In the genomic region with DNA sequence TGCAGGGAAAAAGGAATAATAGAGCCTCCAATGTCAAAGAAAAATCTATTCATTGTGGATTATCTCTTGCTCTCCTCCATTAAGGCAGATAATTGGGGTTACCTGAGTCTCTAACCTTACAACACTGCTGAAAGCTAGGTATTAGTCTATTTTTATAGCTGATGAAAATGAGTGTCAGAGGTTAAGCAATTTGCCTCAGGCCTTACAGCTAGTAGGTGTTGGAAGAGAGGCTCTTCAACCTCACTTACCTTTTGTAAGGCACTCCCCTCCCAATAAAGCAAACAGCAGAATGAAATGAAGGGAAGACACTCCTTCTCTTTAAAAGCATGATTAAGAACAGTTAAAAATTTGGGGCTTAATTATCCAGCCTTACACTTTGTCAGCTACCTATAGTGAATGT, we compare ENCODE assay signal across 17 cellular contexts. TPM values are rescaled to one million over a fixed set of nuclear protein-coding genes. Genes with fewer than 3 reads are reported as not detected.
DNase-seq lines count a peak whose midpoint lies in the region; TF ChIP-seq lines count a peak whose summit lies in the region.
"Had no signal": no experiment of that assay in that cellular context is flagged by ENCODE, and none has a peak within 500 bp of the region (broad histone marks: within the 10 kb centered on the region; RNA-seq: fewer than 3 reads in every experiment).

No MANE protein-coding gene starts in this region.

- BruUV-seq in mammary epithelial cell (replicated peaks; lab: Mats Ljungman, UMichigan): no TSS peak

- H3K4me2 ChIP-seq in mammary epithelial cell (ENCODE audit: insufficient read depth, low read depth, low read length): peak overlapping the region; percentile 9
- H3K4me2 ChIP-seq in trophoblast cell (ENCODE audit: low read length): no peak overlapping the region
- H3K4me2 ChIP-seq: BLaER1, GM23338 had no signal

- H3K36me3 ChIP-seq in mammary epithelial cell (ENCODE audit: insufficient read depth, low read length) (no peaks in the 10 kb centered on the region), esophagus muscularis mucosa (no peaks in the 10 kb centered on the region), trophoblast cell (ENCODE audit: control insufficient read depth in 1 of 2, insufficient read depth in 2 of 2, low read length in 2 of 2) (no peaks in the 10 kb centered on the region), stomach (no peaks in the 10 kb centered on the region)
- H3K36me3 ChIP-seq: BLaER1 had no signal

- H3K4ac ChIP-seq in trophoblast cell (ENCODE audit: low read depth, low read length): no peak overlapping the region

- no peak overlapping the region for H4K8ac ChIP-seq in trophoblast cell (ENCODE audit: low read depth, low read length)

- H2BK12ac ChIP-seq in trophoblast cell (ENCODE audit: low read length): no peak overlapping the region

- H3K79me1 ChIP-seq in trophoblast cell (ENCODE audit: low read length): no peaks in the 10 kb centered on the region

- H2BK120ac ChIP-seq in trophoblast cell (ENCODE audit: insufficient read depth, low read length, poor library complexity): no peak overlapping the region

- no peak overlapping the region for H3K23ac ChIP-seq in trophoblast cell (ENCODE audit: low read length)

- H4K12ac ChIP-seq in trophoblast cell (ENCODE audit: low read depth, low read length): no peak overlapping the region

- H3K9ac ChIP-seq in mammary epithelial cell (ENCODE audit: insufficient read depth, low read length): no peak overlapping the region
- H3K9ac ChIP-seq in trophoblast cell (ENCODE audit: low read length): no peak overlapping the region
- H3K9ac ChIP-seq: BLaER1 had no signal

- no peaks in the 10 kb centered on the region for H3K27me3 ChIP-seq in mammary epithelial cell (ENCODE audit: insufficient read depth, low read length)
- H3K27me3 ChIP-seq in esophagus muscularis mucosa: no peaks in the 10 kb centered on the region
- H3K27me3 ChIP-seq in trophoblast cell (ENCODE audit: insufficient read depth, low read length): no peaks in the 10 kb centered on the region
- H3K27me3 ChIP-seq in stomach: no peaks in the 10 kb centered on the region
- H3K27me3 ChIP-seq: BLaER1 had no signal

- H3K79me2 ChIP-seq in mammary epithelial cell (ENCODE audit: insufficient read depth, low read length) (no peaks in the 10 kb centered on the region), trophoblast cell (ENCODE audit: control insufficient read depth, insufficient read depth, low read length, poor library complexity) (no peaks in the 10 kb centered on the region)

- DNase-seq in NCI-H1417 (lab: John Stamatoyannopoulos, UW) (peak in 2 of 3 experiments; percentile 32 to 69), NCI-H1417 treated with DMSO at 0.1 percent for 48 hours (lab: John Stamatoyannopoulos, UW) (no peak), NCI-H69 (lab: John Stamatoyannopoulos, UW) (peak; percentile 79), mammary epithelial cell (peak; percentile 19), esophagus muscularis mucosa (ENCODE audit: extremely low spot score) (no peak), trophoblast cell (no peak), LoVo (ENCODE audit: low spot score) (no peak), stomach (no peak)
- DNase-seq: AML-193; Caco-2; CD8-positive, alpha-beta memory T cell; DND-41; GDM1; H7 had no signal

- no peaks in the 10 kb centered on the region for H4K20me1 ChIP-seq in mammary epithelial cell (ENCODE audit: insufficient read depth, low read length)
- H4K20me1 ChIP-seq: BLaER1 had no signal

- dilution Hi-C loops in mammary epithelial cell (cut with HindIII; ENCODE audit: low sequenced_read_pairs): no loop called here

- in situ Hi-C loops in mammary epithelial cell (cut with MboI; ENCODE audit: low sequenced_read_pairs in 2 of 2): no loop called here

- H3K4me1 ChIP-seq in mammary epithelial cell (ENCODE audit: insufficient read depth, low read length) (peaks cover 34% of the 10 kb centered on the region), esophagus muscularis mucosa (peaks cover 21 to 87% (median 84%) of the 10 kb centered on the region in 4 donors), trophoblast cell (ENCODE audit: control insufficient read depth in 1 of 2, insufficient read depth in 2 of 2, low read length in 2 of 2) (peaks cover 0 to 3% of the 10 kb centered on the region in 2 experiments), stomach (peaks cover 0 to 46% (median 10%) of the 10 kb centered on the region in 4 donors)
- H3K4me1 ChIP-seq: BLaER1, Caco-2 had no signal

- no peak overlapping the region for H2AK5ac ChIP-seq in trophoblast cell (ENCODE audit: low read length)

- no peak overlapping the region for H2BK5ac ChIP-seq in trophoblast cell (ENCODE audit: low read depth, low read length, poor library complexity)

- no peak overlapping the region for H4K91ac ChIP-seq in trophoblast cell (ENCODE audit: low read depth, low read length)

- TF ChIP-seq CTCF in mammary epithelial cell (conservative IDR thresholded peaks at IDR 0.05 in 1 of 2, IDR thresholded peaks at IDR 0.05 in 1 of 2; ENCODE audit: extremely low read depth in 1 of 2, insufficient read depth in 1 of 2, low read depth in 1 of 2, low read length in 2 of 2): no peak
- TF ChIP-seq CTCF in esophagus muscularis mucosa (IDR thresholded peaks at IDR 0.05): no peak
- TF ChIP-seq CTCF in stomach (IDR thresholded peaks at IDR 0.05): no peak

- H3K4me3 ChIP-seq in mammary epithelial cell (replicated peaks in 1 of 3; ENCODE audit: insufficient read depth in 1 of 3, low read depth in 2 of 3, low read length in 3 of 3): no peak overlapping the region
- no peak overlapping the region for H3K4me3 ChIP-seq in esophagus muscularis mucosa
- H3K4me3 ChIP-seq in trophoblast cell (ENCODE audit: low read depth, low read length): no peak overlapping the region
- H3K4me3 ChIP-seq in stomach: no peak overlapping the region
- H3K4me3 ChIP-seq: BLaER1, GM23338 had no signal

- H3K27ac ChIP-seq in mammary epithelial cell (ENCODE audit: insufficient read depth, low read depth, low read length) (no peak overlapping the region), esophagus muscularis mucosa (replicated peaks in 1 of 4) (peak overlapping the region; percentile 34 to 79 (median 58)), trophoblast cell (ENCODE audit: low read depth, low read length) (no peak overlapping the region), stomach (no peak overlapping the region)
- H3K27ac ChIP-seq: 22Rv1, BLaER1 had no signal

- intact Hi-C loops in mammary epithelial cell (cut with micrococcal nuclease) (no loop called here), esophagus muscularis mucosa (cut with DNase I) (loop anchor here (5.0 kb wide), 2 partner anchors 39 to 46 kb away; a partner anchor contains a TSS), stomach (cut with DNase I; ENCODE audit: low total_unique reads) (no loop called here)

- TF ChIP-seq EP300 in esophagus muscularis mucosa (IDR thresholded peaks at IDR 0.05) (no peak), stomach (IDR thresholded peaks at IDR 0.05) (no peak)

- no peak overlapping the region for H3K14ac ChIP-seq in trophoblast cell (ENCODE audit: low read length)

- TF ChIP-seq POLR2A in esophagus muscularis mucosa (IDR thresholded peaks at IDR 0.05; ENCODE audit: low read depth) (no peak), stomach (IDR thresholded peaks at IDR 0.05) (no peak)

- CTCF ChIA-PET in mammary epithelial cell (lab: Charles Lee; ENCODE audit: low non-redundant PET): no interaction called here

- H2AFZ ChIP-seq in mammary epithelial cell (ENCODE audit: low read depth, low read length): no peak overlapping the region
- H2AFZ ChIP-seq in trophoblast cell (ENCODE audit: insufficient read depth, low read length, poor library complexity): no peak overlapping the region
- H2AFZ ChIP-seq: GM23338 had no signal

- H3K9me3 ChIP-seq in mammary epithelial cell (replicated peaks; ENCODE audit: insufficient read depth, low read length): no peaks in the 10 kb centered on the region
- H3K9me3 ChIP-seq in esophagus muscularis mucosa: no peaks in the 10 kb centered on the region
- no peaks in the 10 kb centered on the region for H3K9me3 ChIP-seq in trophoblast cell (ENCODE audit: insufficient read depth, low read depth, low read length)
- no peaks in the 10 kb centered on the region for H3K9me3 ChIP-seq in stomach
- H3K9me3 ChIP-seq: BLaER1, Caco-2 had no signal

- H3K18ac ChIP-seq in trophoblast cell (ENCODE audit: low read length): no peak overlapping the region

RNA-seq across cellular contexts. Expression of a gene that starts 45.3 kb away (rescaled TPM):
- total RNA-seq in mammary epithelial cell (10 to 100 TPM; 20.5 to 20.7 TPM), esophagus muscularis mucosa (100 to 1,000 TPM in 2 of 4 donors, 10 to 100 TPM in 2; 73.5 to 117 (median 98.8) TPM), stomach (100 to 1,000 TPM in 1 of 5 donors, 10 to 100 TPM in 4; 25.1 to 101 (median 60.8) TPM)
- polyA plus RNA-seq in mammary epithelial cell (9.1 TPM), stomach (1 to 10 TPM; 3.2 to 4.8 (median 4.3) TPM)
- 67.3 TPM for polyA minus RNA-seq in mammary epithelial cell
- polyA plus RNA-seq in trophoblast cell (2013): 50.4 and 51.1 TPM in 2 replicates

Comparison
In these comparisons a context has a peak if more than half of its experiments do, and no peak if none do; other contexts are left out.
1. DNase-seq: peak in NCI-H1417 (2 of 3), NCI-H69 (single experiment) and mammary epithelial cell (single experiment); none in NCI-H1417 treated with DMSO at 0.1 percent for 48 hours (single experiment), esophagus muscularis mucosa (single experiment), trophoblast cell (0 of 2), LoVo (single experiment) and stomach (single experiment).
2. H3K27ac ChIP-seq: peak in esophagus muscularis mucosa (4 of 4); none in mammary epithelial cell (single experiment), trophoblast cell (single experiment) and stomach (0 of 5).